In the genomic region with DNA sequence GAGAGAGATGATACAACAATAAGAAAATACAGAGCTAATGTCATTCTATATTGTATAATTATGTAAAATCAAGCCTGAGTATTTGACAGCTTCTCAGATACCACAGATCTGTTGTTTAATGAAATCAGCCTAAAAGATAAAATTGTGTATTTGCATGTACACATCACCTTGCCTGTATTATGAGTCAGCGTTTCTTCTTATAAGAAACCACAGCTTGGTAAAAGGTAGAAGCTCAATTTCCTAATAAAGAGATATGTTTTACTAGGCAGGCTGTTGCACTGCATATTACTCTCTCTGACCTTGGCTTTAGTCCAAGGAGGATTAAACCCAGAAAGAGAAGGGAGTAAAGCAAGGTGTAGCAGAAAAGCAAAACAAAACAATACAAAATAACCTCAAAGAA, we compare ENCODE assay signal across 12 cellular contexts.
"Had no signal": no experiment of that assay in that cellular context is flagged by ENCODE, and none has a peak within 500 bp of the region (broad histone marks: within the 10 kb centered on the region; RNA-seq: fewer than 3 reads in every experiment).

No MANE protein-coding gene starts in this region.

- DNase-seq: activated CD4-positive, alpha-beta T cell treated with anti-CD3 and anti-CD28 coated beads, Interleukin-2, amount 10 ng/mL, durations not matched to agents 24 days and 14 days; activated CD8-positive, alpha-beta T cell treated with anti-CD3 and anti-CD28 coated beads for 36 hours; activated naive CD4-positive, alpha-beta T cell treated with anti-CD3 and anti-CD28 coated beads, Interleukin-2, amount 10 ng/mL, durations not matched to agents 7 days and 5 days; activated T-cell treated with anti-CD3 and anti-CD28 coated beads, Interleukin-2, amount 50 U/mL, for 4 hours; aorta; cerebellar nuclear complex; cortex of kidney; effector CD4-positive, alpha-beta T cell; head of caudate nucleus; left ventricle myocardium superior; nephron progenitor cell; occipital lobe had no signal
